In the genomic region with DNA sequence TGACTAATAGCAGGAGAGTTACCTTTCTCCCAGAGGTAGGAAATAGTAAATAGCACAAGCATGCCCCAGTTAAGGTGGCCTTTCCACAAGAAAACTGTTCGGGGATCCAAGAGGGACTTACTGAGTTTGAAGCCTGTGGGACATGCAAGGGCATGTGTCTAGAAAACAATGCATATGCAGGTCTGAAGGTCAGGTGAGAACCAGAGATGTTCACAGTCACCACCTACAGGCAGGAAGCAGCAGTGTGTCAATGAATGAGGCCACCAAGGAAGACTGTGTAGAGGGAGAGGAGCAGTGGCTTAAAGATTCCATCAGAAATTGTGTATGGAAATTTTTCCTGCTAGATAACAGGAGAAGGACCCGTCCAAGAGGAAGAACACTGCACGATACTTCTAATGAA, we compare ENCODE assay signal across 8 cellular contexts.
DNase-seq lines count a peak whose midpoint lies in the region; ATAC-seq and TF ChIP-seq lines count a peak whose summit lies in the region.

No MANE protein-coding gene starts in this region.

- H3K36me3 ChIP-seq in mesenchymal stem cell (ENCODE audit: control insufficient read depth in 1 of 2, insufficient read depth in 2 of 2, low read depth in 1 of 2, low read length in 2 of 2) = peaks cover 16 to 67% of the 10 kb centered on the region in 2 experiments

- WGBS in mesenchymal stem cell = 84% methylated on average over 3 of the region's 3 CpGs

- H4K91ac ChIP-seq in mesenchymal stem cell (ENCODE audit: low read length) = no peak overlapping the region

- no peak overlapping the region for H2AFZ ChIP-seq in mesenchymal stem cell (ENCODE audit: low read depth, low read length)

- no peak overlapping the region for H2BK120ac ChIP-seq in mesenchymal stem cell (ENCODE audit: low read depth, low read length)

- H3K9ac ChIP-seq in mesenchymal stem cell (ENCODE audit: low read length) = no peak overlapping the region

- H3K4me1 ChIP-seq in mesenchymal stem cell (ENCODE audit: control insufficient read depth, insufficient read depth, low read depth, low read length) = peaks cover 3% of the 10 kb centered on the region

- no peak overlapping the region for H3K27ac ChIP-seq in mesenchymal stem cell (ENCODE audit: low read length, poor library complexity, severe bottlenecking)

- H3K4ac ChIP-seq in mesenchymal stem cell (ENCODE audit: low read depth in 1 of 2, low read length in 2 of 2) = no peak overlapping the region

- no peak overlapping the region for H2BK15ac ChIP-seq in mesenchymal stem cell (ENCODE audit: low read depth, poor library complexity, severe bottlenecking)

- no peak overlapping the region for H3K18ac ChIP-seq in mesenchymal stem cell (ENCODE audit: low read depth in 1 of 2, low read length in 2 of 2)

- H3K4me2 ChIP-seq in mesenchymal stem cell (ENCODE audit: low read length, poor library complexity, severe bottlenecking) = no peak overlapping the region

- no peak overlapping the region for H4K8ac ChIP-seq in mesenchymal stem cell (ENCODE audit: low read length)

- H3K27me3 ChIP-seq in mesenchymal stem cell (ENCODE audit: control insufficient read depth in 1 of 2, insufficient read depth in 1 of 2, low read length in 2 of 2) = no peaks in the 10 kb centered on the region

- H2AK5ac ChIP-seq in mesenchymal stem cell (ENCODE audit: low read length, severe bottlenecking) = no peak overlapping the region

- ATAC-seq in GM18502 (IDR thresholded peaks at IDR 0.05; ENCODE audit: poor library complexity, unreplicated experiment) (peak; percentile 59), HG02852 (IDR thresholded peaks at IDR 0.05; ENCODE audit: unreplicated experiment) (no peak)
- no peak for ATAC-seq in activated CD4-positive, CD25-positive, alpha-beta regulatory T cell treated with anti-CD3 and anti-CD28 coated beads, Interleukin-2, amount 50 U/mL, for 24 hours

- no peaks in the 10 kb centered on the region for H3K9me3 ChIP-seq in mesenchymal stem cell (ENCODE audit: control insufficient read depth, low read length)

- DNase-seq in 8988T = peak; percentile 13
- DNase-seq in HuH-7 (ENCODE audit: low spot score) = peak; percentile 71
- peak; percentile 83 for DNase-seq in epithelial cell of esophagus (ENCODE audit: low read depth)
- no peak for DNase-seq in T-helper 1 cell
- DNase-seq in mesenchymal stem cell = no peak

- TF ChIP-seq CTCF in epithelial cell of esophagus (IDR thresholded peaks at IDR 0.05; ENCODE audit: insufficient read depth, low read depth, low read length, missing control alignments) = peak; percentile 89

- no peak overlapping the region for H2BK12ac ChIP-seq in mesenchymal stem cell (ENCODE audit: low read length in 2 of 2)

- H2BK5ac ChIP-seq in mesenchymal stem cell (ENCODE audit: low read depth, low read length, poor library complexity, severe bottlenecking) = no peak overlapping the region

- no peak overlapping the region for H3K14ac ChIP-seq in mesenchymal stem cell (ENCODE audit: low read length in 2 of 2)

- no peak overlapping the region for H3K23ac ChIP-seq in mesenchymal stem cell (ENCODE audit: low read length in 2 of 2)

- H3K79me1 ChIP-seq in mesenchymal stem cell (replicated peaks; ENCODE audit: low read length, poor library complexity, severe bottlenecking) = peaks cover 22% of the 10 kb centered on the region

- H3K4me3 ChIP-seq in epithelial cell of esophagus (ENCODE audit: low read length) = no peak overlapping the region
- no peak overlapping the region for H3K4me3 ChIP-seq in mesenchymal stem cell (ENCODE audit: insufficient read depth in 1 of 2, low read depth in 1 of 2, low read length in 2 of 2)

Comparison
In these comparisons a context has a peak if more than half of its experiments do, and no peak if none do; other contexts are left out.
1. DNase-seq: peak in 8988T (single experiment), HuH-7 (single experiment) and epithelial cell of esophagus (single experiment); none in T-helper 1 cell (0 of 5) and mesenchymal stem cell (single experiment).